8 cellular contexts compared by ENCODE assay signal in genomic region chr16:4944333-4945281, GRCh38. TPM values are rescaled to one million over a fixed set of nuclear protein-coding genes. Genes with fewer than 3 reads are reported as not detected.
DNase-seq lines count a peak whose midpoint lies in the region; ATAC-seq and TF ChIP-seq lines count a peak whose summit lies in the region.

No MANE protein-coding gene starts in this region.

- H3K27me3 ChIP-seq in ascending aorta (no peaks in the 10 kb centered on the region), iPS-18a (ENCODE audit: control insufficient read depth, insufficient read depth, low read length) (no peaks in the 10 kb centered on the region)

- peak overlapping the region in 1 of 2 donors; percentile 32 for H3K4me3 ChIP-seq in ascending aorta
- H3K4me3 ChIP-seq in iPS-18a (ENCODE audit: low read length), result no peak overlapping the region

- H3K27ac ChIP-seq in ascending aorta, result peak overlapping the region; percentile 79 to 86
- peak overlapping the region; percentile 9 for H3K27ac ChIP-seq in iPS-18a (ENCODE audit: low read length)

- H3K36me3 ChIP-seq in ES-I3 (ENCODE audit: insufficient read depth, low read length) (no peaks in the 10 kb centered on the region), ascending aorta (no peaks in the 10 kb centered on the region), iPS-18a (ENCODE audit: control insufficient read depth, low read depth, low read length) (no peaks in the 10 kb centered on the region)

- H3K9me3 ChIP-seq in ES-I3 (ENCODE audit: control insufficient read depth, insufficient read depth, low read length) (no peaks in the 10 kb centered on the region), ascending aorta (no peaks in the 10 kb centered on the region), iPS-18a (ENCODE audit: control insufficient read depth, low read depth, low read length) (no peaks in the 10 kb centered on the region)

- peak overlapping the region; percentile 24; the same call in 1 of the 2 replicates for H3K9ac ChIP-seq in ES-I3 (ENCODE audit: low read depth, low read length)
- no peak overlapping the region for H3K9ac ChIP-seq in iPS-18a (ENCODE audit: low read length)

- DNase-seq in NCI-H2029 (lab: John Stamatoyannopoulos, UW) (peak; percentile 76), ascending aorta (ENCODE audit: low spot score in 2 of 2) (peak; percentile 90 to 97), smooth muscle cell of the brain vasculature (ENCODE audit: low read depth, low spot score) (peak; percentile 94)
- DNase-seq in activated T-cell treated with anti-CD3 and anti-CD28 coated beads, Interleukin-2, amount 50 U/mL, for 1 hour, result no peak

- ATAC-seq in GM19395 (IDR thresholded peaks at IDR 0.05; ENCODE audit: unreplicated experiment), result no peak
- ATAC-seq in GM18907 (IDR thresholded peaks at IDR 0.05; ENCODE audit: unreplicated experiment), result no peak

- H3K4me1 ChIP-seq in ES-I3 (ENCODE audit: insufficient read depth, low read length), result peaks cover 60% of the 10 kb centered on the region
- H3K4me1 ChIP-seq in ascending aorta, result peaks cover 20 to 33% of the 10 kb centered on the region in 2 donors
- peaks cover 33% of the 10 kb centered on the region for H3K4me1 ChIP-seq in iPS-18a (ENCODE audit: control insufficient read depth, low read depth, low read length)

- no peak for TF ChIP-seq CTCF in ascending aorta (IDR thresholded peaks at IDR 0.05)

- intact Hi-C loops in ascending aorta (cut with DNase I), result loop anchor here (1.0 to 5.0 kb wide), 3 partner anchors 9 to 97 kb away; partner anchors contain the start of genes GLYR1, SEC14L5 and UBN1

RNA-seq across cellular contexts. Expression of gene PPL, which starts 7.7 kb away (rescaled TPM):
- total RNA-seq in ascending aorta, result 25.7 TPM

RNA-seq across cellular contexts. Expression of gene SEC14L5, which starts 13.5 kb away (rescaled TPM):
- total RNA-seq in ascending aorta, result 5.7 TPM
